In genomic region chr22:41447435-41448188, GRCh38 we compare ENCODE assay signal across 1 cellular context.
TF ChIP-seq lines count a peak whose summit lies in the region.

No MANE protein-coding gene starts in this region.

TF ChIP-seq in HepG2, 621 proteins besides CTCF, POLR2A, EP300 and RAD21 (continued from another document and continues in another):
- TF ChIP-seq SNAPC4 (CRISPR knock-in tag; IDR thresholded peaks at IDR 0.05), result no peak
- TF ChIP-seq ZNF180 (CRISPR knock-in tag; IDR thresholded peaks at IDR 0.05; ENCODE audit: borderline replicate concordance, low read depth), result no peak
- TF ChIP-seq ZNF720 (CRISPR knock-in tag; IDR thresholded peaks at IDR 0.05), result no peak
- TF ChIP-seq ZNF513 (CRISPR knock-in tag; conservative IDR thresholded peaks at IDR 0.05), result 0 out of 2 replicates have a peak, but pooled peaks have one; percentile 64
- no peak; the same call in 1 of the 2 replicates for TF ChIP-seq ZNF564 (CRISPR knock-in tag; IDR thresholded peaks at IDR 0.05)
- TF ChIP-seq ZNF576 (CRISPR knock-in tag; IDR thresholded peaks at IDR 0.05), result no peak
- TF ChIP-seq FLYWCH1 (CRISPR knock-in tag; IDR thresholded peaks at IDR 0.05), result 0 out of 2 replicates have a peak, but pooled peaks have one; percentile 68
- 0 out of 2 replicates have a peak, but pooled peaks have one; percentile 51 for TF ChIP-seq REXO4 (CRISPR knock-in tag; IDR thresholded peaks at IDR 0.05; ENCODE audit: borderline replicate concordance)
- TF ChIP-seq POLR2G (IDR thresholded peaks at IDR 0.05; ENCODE audit: low read depth, low read length), result peak; percentile 53; the same call in 1 of the 2 replicates
- TF ChIP-seq MAFK (conservative IDR thresholded peaks at IDR 0.05 in 1 of 2, IDR thresholded peaks at IDR 0.05 in 1 of 2; ENCODE audit: low read length in 2 of 2), result no peak
- TF ChIP-seq LRRFIP1 (CRISPR knock-in tag; conservative IDR thresholded peaks at IDR 0.05), result no peak
- no peak for TF ChIP-seq BRD4 (CRISPR knock-in tag; IDR thresholded peaks at IDR 0.05)
- TF ChIP-seq ZNF660 (CRISPR knock-in tag; IDR thresholded peaks at IDR 0.05; ENCODE audit: borderline replicate concordance, low read depth), result no peak
- TF ChIP-seq ZSCAN25 (CRISPR knock-in tag; IDR thresholded peaks at IDR 0.05), result no peak
- no peak for TF ChIP-seq ZNF577 (CRISPR knock-in tag; IDR thresholded peaks at IDR 0.05; ENCODE audit: borderline replicate concordance, low read depth)
- no peak for TF ChIP-seq TRIM24 (CRISPR knock-in tag; IDR thresholded peaks at IDR 0.05)
- TF ChIP-seq ZFP1 (CRISPR knock-in tag; IDR thresholded peaks at IDR 0.05), result no peak
- no peak for TF ChIP-seq ZNF780A (CRISPR knock-in tag; IDR thresholded peaks at IDR 0.05)
- TF ChIP-seq FOXA1 (IDR thresholded peaks at IDR 0.05), result no peak
- TF ChIP-seq FOXA1 (CRISPR knock-in tag; IDR thresholded peaks at IDR 0.05), result peak; percentile 60
- TF ChIP-seq E2F1 (CRISPR knock-in tag; IDR thresholded peaks at IDR 0.05), result no peak
- peak; percentile 19; the same call in 1 of the 2 replicates for TF ChIP-seq ZNF557 (CRISPR knock-in tag; IDR thresholded peaks at IDR 0.05)
- 0 out of 2 replicates have a peak, but pooled peaks have one; percentile 53 for TF ChIP-seq ZNF737 (CRISPR knock-in tag; IDR thresholded peaks at IDR 0.05; ENCODE audit: borderline replicate concordance)
- TF ChIP-seq CC2D1A (CRISPR knock-in tag; IDR thresholded peaks at IDR 0.05), result no peak
- no peak for TF ChIP-seq SOX13 (IDR thresholded peaks at IDR 0.05)
- no peak for TF ChIP-seq SOX13 (CRISPR knock-in tag; conservative IDR thresholded peaks at IDR 0.05 in 1 of 2, IDR thresholded peaks at IDR 0.05 in 1 of 2)
- no peak for TF ChIP-seq GABPB1 (CRISPR knock-in tag; IDR thresholded peaks at IDR 0.05)
- TF ChIP-seq JUND (CRISPR knock-in tag; IDR thresholded peaks at IDR 0.05), result no peak
- TF ChIP-seq ZBTB3 (CRISPR knock-in tag; IDR thresholded peaks at IDR 0.05; ENCODE audit: borderline replicate concordance, low read depth), result no peak
- no peak for TF ChIP-seq ATM (IDR thresholded peaks at IDR 0.05; ENCODE audit: borderline replicate concordance)
- 0 out of 2 replicates have a peak, but pooled peaks have one; percentile 1 for TF ChIP-seq JUN (CRISPR knock-in tag; IDR thresholded peaks at IDR 0.05)
- TF ChIP-seq ZNF652 (CRISPR knock-in tag; IDR thresholded peaks at IDR 0.05; ENCODE audit: borderline replicate concordance, low read depth), result no peak
- 0 out of 2 replicates have a peak, but pooled peaks have one; percentile 8 for TF ChIP-seq ZNF766 (CRISPR knock-in tag; IDR thresholded peaks at IDR 0.05; ENCODE audit: borderline replicate concordance)
- peak; percentile 85 for TF ChIP-seq RBM39 (IDR thresholded peaks at IDR 0.05; ENCODE audit: low read depth, low read length, poor library complexity, severe bottlenecking)
- TF ChIP-seq ZNF460 (CRISPR knock-in tag; IDR thresholded peaks at IDR 0.05; ENCODE audit: borderline replicate concordance), result no peak; the same call in 1 of the 2 replicates
- TF ChIP-seq NR0B2 (CRISPR knock-in tag; IDR thresholded peaks at IDR 0.05), result no peak
- TF ChIP-seq ZBTB7B (CRISPR knock-in tag; IDR thresholded peaks at IDR 0.05), result peak; percentile 17; the same call in 1 of the 2 replicates
- TF ChIP-seq FOXP1 (IDR thresholded peaks at IDR 0.05), result no peak
- TF ChIP-seq FOXP1 (CRISPR knock-in tag; IDR thresholded peaks at IDR 0.05), result no peak
- TF ChIP-seq ZSCAN20 (CRISPR knock-in tag; IDR thresholded peaks at IDR 0.05; ENCODE audit: borderline replicate concordance), result no peak
- no peak for TF ChIP-seq MAFF (IDR thresholded peaks at IDR 0.05; ENCODE audit: low read depth, low read length)
- no peak for TF ChIP-seq CEBPG (CRISPR knock-in tag; IDR thresholded peaks at IDR 0.05)
- no peak for TF ChIP-seq SMARCC2 (IDR thresholded peaks at IDR 0.05)
- TF ChIP-seq TARDBP (CRISPR knock-in tag; IDR thresholded peaks at IDR 0.05), result no peak
- TF ChIP-seq GATA4 (IDR thresholded peaks at IDR 0.05; ENCODE audit: borderline replicate concordance, low read depth), result peak; percentile 47; the same call in 1 of the 2 replicates
- 0 out of 2 replicates have a peak, but pooled peaks have one; percentile 9 for TF ChIP-seq ZBTB25 (CRISPR knock-in tag; IDR thresholded peaks at IDR 0.05)
- no peak for TF ChIP-seq ZMYM2 (CRISPR knock-in tag; IDR thresholded peaks at IDR 0.05)
- no peak for TF ChIP-seq ARID3A (IDR thresholded peaks at IDR 0.05; ENCODE audit: low read depth, low read length)
- no peak for TF ChIP-seq HOXD1 (CRISPR knock-in tag; IDR thresholded peaks at IDR 0.05)
- no peak for TF ChIP-seq ZKSCAN1 (IDR thresholded peaks at IDR 0.05; ENCODE audit: low read length)
- TF ChIP-seq ZBTB26 (CRISPR knock-in tag; IDR thresholded peaks at IDR 0.05; ENCODE audit: borderline replicate concordance), result no peak
